In genomic region chr7:138000081-138000701, GRCh38 we compare ENCODE assay signal across 8 cellular contexts. TPM values are rescaled to one million over a fixed set of nuclear protein-coding genes. Genes with fewer than 3 reads are reported as not detected.
A peak's percentile ranks its signal among the peaks of the same experiment; 100 is the strongest.
DNase-seq lines count a peak whose midpoint lies in the region; ATAC-seq and TF ChIP-seq lines count a peak whose summit lies in the region.

No MANE protein-coding gene starts in this region.

- no peaks in the 10 kb centered on the region for H3K9me3 ChIP-seq in SJCRH30 (replicated peaks)
- no peaks in the 10 kb centered on the region for H3K9me3 ChIP-seq in endocrine pancreas (ENCODE audit: control insufficient read depth, low read length)
- no peaks in the 10 kb centered on the region for H3K9me3 ChIP-seq in uterus

- peak; percentile 26 for DNase-seq in A172 (ENCODE audit: low spot score)
- no peak for DNase-seq in GM12864 (ENCODE audit: low read depth)
- peak; percentile 79 to 87 for DNase-seq in SJCRH30
- peak; percentile 72 for DNase-seq in midbrain (lab: John Stamatoyannopoulos, UW)
- peak; percentile 74 to 79 for DNase-seq in uterus
- DNase-seq in germinal center (ENCODE audit: low spot score), result no peak

- H3K4me3 ChIP-seq in GM12864 (ENCODE audit: low read depth, low read length), result peak overlapping the region; percentile 90
- H3K4me3 ChIP-seq in SJCRH30, result peak overlapping the region; percentile 78
- H3K4me3 ChIP-seq in endocrine pancreas (ENCODE audit: control insufficient read depth, insufficient read depth, low read length), result peak overlapping the region; percentile 98
- H3K4me3 ChIP-seq in uterus, result peak overlapping the region; percentile 87 to 96

- H3K36me3 ChIP-seq in SJCRH30, result no peaks in the 10 kb centered on the region
- H3K36me3 ChIP-seq in endocrine pancreas (ENCODE audit: control insufficient read depth, insufficient read depth, low read length), result no peaks in the 10 kb centered on the region
- no peaks in the 10 kb centered on the region for H3K36me3 ChIP-seq in uterus

- intact Hi-C loops in uterus (cut with DNase I; ENCODE audit: low total_unique reads), result no loop called here

- TF ChIP-seq CTCF in GM12864 (IDR thresholded peaks at IDR 0.05; ENCODE audit: low read depth, low read length, missing control alignments) (no peak), uterus (IDR thresholded peaks at IDR 0.05) (no peak)

- H3K27me3 ChIP-seq in SJCRH30, result no peaks in the 10 kb centered on the region
- no peaks in the 10 kb centered on the region for H3K27me3 ChIP-seq in endocrine pancreas (ENCODE audit: control insufficient read depth, insufficient read depth, low read length)
- no peaks in the 10 kb centered on the region for H3K27me3 ChIP-seq in uterus

- TF ChIP-seq POLR2A in uterus (IDR thresholded peaks at IDR 0.05), result peak in 1 of 2 donors; percentile 19

- 0 out of 2 replicates have a peak, but pooled peaks cover 4% of the 10 kb centered on the region for H3K4me1 ChIP-seq in SJCRH30
- H3K4me1 ChIP-seq in endocrine pancreas (ENCODE audit: control insufficient read depth, insufficient read depth, low read length), result peaks cover 3% of the 10 kb centered on the region
- H3K4me1 ChIP-seq in uterus, result peaks cover 7 to 11% of the 10 kb centered on the region in 2 donors

- H3K27ac ChIP-seq in SJCRH30, result peak overlapping the region; percentile 81
- H3K27ac ChIP-seq in uterus, result peak overlapping the region; percentile 94 to 95

- peak overlapping the region; percentile 50 for H3K9ac ChIP-seq in endocrine pancreas (ENCODE audit: control insufficient read depth, insufficient read depth, low read length)

- no peak for ATAC-seq in HG02759 (IDR thresholded peaks at IDR 0.05; ENCODE audit: unreplicated experiment)

RNA-seq across cellular contexts. Expression of gene CREB3L2, which starts 1.7 kb away (rescaled TPM):
- total RNA-seq in A172 (2014; rRNA removed; shearing (Covaris generic)), result 3.9 and 5.5 TPM in 2 replicates
- total RNA-seq in SJCRH30 (2014; rRNA removed; shearing (Covaris generic)), result 18.4 and 18.7 TPM in 2 replicates
- 100 to 1,000 TPM in 1 of 4 donors, 10 to 100 TPM in 3; 24.7 to 185 (median 41.1) TPM for total RNA-seq in uterus

Comparison
In these comparisons a context has a peak if more than half of its experiments do, and no peak if none do; other contexts are left out.
1. DNase-seq: peak in A172 (single experiment), SJCRH30 (2 of 2), midbrain (single experiment) and uterus (2 of 2); none in GM12864 (single experiment) and germinal center (single experiment).
2. Peak in every context shown above with its lines, with median percentiles within 50 percentile points of each other: H3K4me3 ChIP-seq.